ENCODE assay signal across 1 cellular context in genomic region chr15:67542192-67542461, GRCh38.
A peak's percentile ranks its signal among the peaks of the same experiment; 100 is the strongest.
TF ChIP-seq lines count a peak whose summit lies in the region.

No MANE protein-coding gene starts in this region.

TF ChIP-seq in HEK293, 187 proteins besides CTCF, POLR2A, EP300 and RAD21 (continued from another document):
- TF ChIP-seq ZNF324 (tag by site-specific recombination; IDR thresholded peaks at IDR 0.05) (0 out of 2 replicates have a peak, but pooled peaks have one; percentile 70), YY1 (tag by site-specific recombination; IDR thresholded peaks at IDR 0.05) (no peak), ZNF391 (tag by site-specific recombination; IDR thresholded peaks at IDR 0.05; ENCODE audit: borderline replicate concordance, low read depth) (0 out of 2 replicates have a peak, but pooled peaks have one; percentile 34), ZFP37 (tag by site-specific recombination; IDR thresholded peaks at IDR 0.05) (peak; percentile 62)
- TF ChIP-seq, protein P1, sequence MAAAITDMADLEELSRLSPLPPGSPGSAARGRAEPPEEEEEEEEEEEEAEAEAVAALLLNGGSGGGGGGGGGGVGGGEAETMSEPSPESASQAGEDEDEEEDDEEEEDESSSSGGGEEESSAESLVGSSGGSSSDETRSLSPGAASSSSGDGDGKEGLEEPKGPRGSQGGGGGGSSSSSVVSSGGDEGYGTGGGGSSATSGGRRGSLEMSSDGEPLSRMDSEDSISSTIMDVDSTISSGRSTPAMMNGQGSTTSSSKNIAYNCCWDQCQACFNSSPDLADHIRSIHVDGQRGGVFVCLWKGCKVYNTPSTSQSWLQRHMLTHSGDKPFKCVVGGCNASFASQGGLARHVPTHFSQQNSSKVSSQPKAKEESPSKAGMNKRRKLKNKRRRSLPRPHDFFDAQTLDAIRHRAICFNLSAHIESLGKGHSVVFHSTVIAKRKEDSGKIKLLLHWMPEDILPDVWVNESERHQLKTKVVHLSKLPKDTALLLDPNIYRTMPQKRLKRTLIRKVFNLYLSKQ (tag by site-specific recombination; IDR thresholded peaks at IDR 0.05; ENCODE audit: borderline replicate concordance): no peak
